Comparison of ENCODE assay signal across 1 cellular context in genomic region chr7:151137076-151137611, GRCh38.
TF ChIP-seq lines count a peak whose summit lies in the region.

No MANE protein-coding gene starts in this region.

TF ChIP-seq in GM23338, 12 proteins besides CTCF, POLR2A, EP300 and RAD21 (continued from another document):
- TF ChIP-seq ZNF462 (CRISPR knock-in tag; IDR thresholded peaks at IDR 0.05) (no peak), CREB1 (CRISPR knock-in tag; IDR thresholded peaks at IDR 0.05; ENCODE audit: low read depth) (no peak), ZNF114 (CRISPR knock-in tag; IDR thresholded peaks at IDR 0.05) (no peak), JUNB (IDR thresholded peaks at IDR 0.05; ENCODE audit: unreplicated experiment) (no peak), ZNF331 (CRISPR knock-in tag; IDR thresholded peaks at IDR 0.05; ENCODE audit: low read depth) (no peak), STAT1 (IDR thresholded peaks at IDR 0.05; ENCODE audit: unreplicated experiment) (no peak), REST (IDR thresholded peaks at IDR 0.05; ENCODE audit: unreplicated experiment) (no peak), NANOG (IDR thresholded peaks at IDR 0.05; ENCODE audit: borderline replicate concordance) (no peak), EZH2phosphoT487 (IDR thresholded peaks at IDR 0.05; ENCODE audit: unreplicated experiment) (no peak)
- TF ChIP-seq, protein P1, sequence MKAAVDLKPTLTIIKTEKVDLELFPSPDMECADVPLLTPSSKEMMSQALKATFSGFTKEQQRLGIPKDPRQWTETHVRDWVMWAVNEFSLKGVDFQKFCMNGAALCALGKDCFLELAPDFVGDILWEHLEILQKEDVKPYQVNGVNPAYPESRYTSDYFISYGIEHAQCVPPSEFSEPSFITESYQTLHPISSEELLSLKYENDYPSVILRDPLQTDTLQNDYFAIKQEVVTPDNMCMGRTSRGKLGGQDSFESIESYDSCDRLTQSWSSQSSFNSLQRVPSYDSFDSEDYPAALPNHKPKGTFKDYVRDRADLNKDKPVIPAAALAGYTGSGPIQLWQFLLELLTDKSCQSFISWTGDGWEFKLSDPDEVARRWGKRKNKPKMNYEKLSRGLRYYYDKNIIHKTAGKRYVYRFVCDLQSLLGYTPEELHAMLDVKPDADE (IDR thresholded peaks at IDR 0.05): no peak
